ENCODE assay signal across 23 cellular contexts in genomic region chr14:105250986-105251385, GRCh38. TPM values are rescaled to one million over a fixed set of nuclear protein-coding genes. Genes with fewer than 3 reads are reported as not detected.
DNase-seq lines count a peak whose midpoint lies in the region; ATAC-seq lines count a peak whose summit lies in the region.
"Had no signal": no experiment of that assay in that cellular context is flagged by ENCODE, and none has a peak within 500 bp of the region (broad histone marks: within the 10 kb centered on the region; RNA-seq: fewer than 3 reads in every experiment).

No MANE protein-coding gene starts in this region.

- peaks cover 28% of the 10 kb centered on the region for H3K4me1 Mint-ChIP-seq in activated CD8-positive, alpha-beta memory T cell treated with anti-CD3 and anti-CD28 coated beads, Interleukin-2, amount 10 ng/mL, durations not matched to agents 7 days and 5 days
- H3K4me1 Mint-ChIP-seq: GM23338 had no signal

- DNase-seq in activated CD8-positive, alpha-beta memory T cell treated with anti-CD3 and anti-CD28 coated beads, Interleukin-2, amount 10 ng/mL, durations not matched to agents 7 days and 5 days: no peak
- no peak for DNase-seq in activated CD8-positive, alpha-beta memory T cell treated with anti-CD3 and anti-CD28 coated beads, Interleukin-2, amount 50 U/mL, for 48 hours
- peak; percentile 93 for DNase-seq in NCI-H1694 treated with DMSO at 0.1 percent for 48 hours (lab: John Stamatoyannopoulos, UW)
- DNase-seq in left kidney (ENCODE audit: low read depth, low spot score): peak; percentile 17
- no peak for DNase-seq in mucosa of gallbladder (ENCODE audit: low spot score)
- DNase-seq in NCI-H2081 (lab: John Stamatoyannopoulos, UW): no peak
- DNase-seq: ACHN; activated CD4-positive, alpha-beta T cell treated with anti-CD3 and anti-CD28 coated beads, Interleukin-2, amount 50 U/mL, for 48 hours; anterior cingulate cortex; EL; heart right ventricle; NCI-H187 treated with DMSO at 0.1 percent for 48 hours; NCI-H446 treated with DMSO at 0.1 percent for 48 hours; RPMI8226; stimulated activated CD4-positive, alpha-beta T cell treated with anti-CD3 and anti-CD28 coated beads, Interleukin-15, amount 100 ng/mL, for 24 hours; stimulated activated naive CD4-positive, alpha-beta T cell; SW 1271; tibial artery had no signal

- peak overlapping the region; percentile 2 for H3K27ac Mint-ChIP-seq in activated CD8-positive, alpha-beta memory T cell treated with anti-CD3 and anti-CD28 coated beads, Interleukin-2, amount 10 ng/mL, durations not matched to agents 7 days and 5 days
- H3K27ac Mint-ChIP-seq: activated T-helper 17 cell treated with anti-CD3 and anti-CD28 coated beads, Interleukin-2, amount 50 U/mL, for 72 hours; GM23338 had no signal

- H3K4me1 ChIP-seq in skeletal muscle tissue (ENCODE audit: control insufficient read depth in 3 of 3, insufficient read depth in 3 of 3, low read length in 3 of 3): peaks cover 43 to 75% (median 48%) of the 10 kb centered on the region in 3 donors

- peak overlapping the region; percentile 4 for H3K27ac ChIP-seq in skeletal muscle tissue (ENCODE audit: low read depth, low read length)
- H3K27ac ChIP-seq: tibial artery had no signal

- no peak overlapping the region for H3K4me3 Mint-ChIP-seq in activated CD8-positive, alpha-beta memory T cell treated with anti-CD3 and anti-CD28 coated beads, Interleukin-2, amount 10 ng/mL, durations not matched to agents 7 days and 5 days
- H3K4me3 Mint-ChIP-seq: GM23338 had no signal

- no peak overlapping the region for H3K4me3 ChIP-seq in skeletal muscle tissue (ENCODE audit: low read length in 3 of 3)
- H3K4me3 ChIP-seq: GM23338, heart right ventricle, tibial artery had no signal

- ATAC-seq in activated CD8-positive, alpha-beta memory T cell treated with anti-CD3 and anti-CD28 coated beads, Interleukin-2, amount 10 ng/mL, durations not matched to agents 7 days and 5 days: no peak
- no peak for ATAC-seq in HG03196 (IDR thresholded peaks at IDR 0.05; ENCODE audit: unreplicated experiment)
- ATAC-seq: activated T-helper 17 cell treated with anti-CD3 and anti-CD28 coated beads, Interleukin-2, amount 50 U/mL, for 72 hours; GM23338; heart right ventricle; HepG2 had no signal

- no peaks in the 10 kb centered on the region for H3K27me3 Mint-ChIP-seq in activated CD8-positive, alpha-beta memory T cell treated with anti-CD3 and anti-CD28 coated beads, Interleukin-2, amount 10 ng/mL, durations not matched to agents 7 days and 5 days
- H3K27me3 Mint-ChIP-seq: activated T-helper 17 cell treated with anti-CD3 and anti-CD28 coated beads, Interleukin-2, amount 50 U/mL, for 72 hours had no signal

- H3K9me3 Mint-ChIP-seq in activated CD8-positive, alpha-beta memory T cell treated with anti-CD3 and anti-CD28 coated beads, Interleukin-2, amount 10 ng/mL, durations not matched to agents 7 days and 5 days (ENCODE audit: low read depth): no peaks in the 10 kb centered on the region
- H3K9me3 Mint-ChIP-seq: activated T-helper 17 cell treated with anti-CD3 and anti-CD28 coated beads, Interleukin-2, amount 50 U/mL, for 72 hours; GM23338 had no signal

- CTCF ChIA-PET in activated CD8-positive, alpha-beta memory T cell treated with anti-CD3 and anti-CD28 coated beads, Interleukin-2, amount 10 ng/mL, durations not matched to agents 7 days and 5 days (lab: Charles Lee): no interaction called here

- no peaks in the 10 kb centered on the region for H3K9me3 ChIP-seq in skeletal muscle tissue (ENCODE audit: control insufficient read depth in 3 of 3, low read length in 3 of 3)
- H3K9me3 ChIP-seq: heart right ventricle, tibial artery had no signal

- H3K36me3 Mint-ChIP-seq in activated CD8-positive, alpha-beta memory T cell treated with anti-CD3 and anti-CD28 coated beads, Interleukin-2, amount 10 ng/mL, durations not matched to agents 7 days and 5 days: peaks cover 14% of the 10 kb centered on the region

- H3K36me3 ChIP-seq in skeletal muscle tissue (ENCODE audit: control insufficient read depth in 3 of 3, insufficient read depth in 3 of 3, low read length in 3 of 3): peaks cover 28 to 33% (median 31%) of the 10 kb centered on the region in 3 donors

- H3K9ac ChIP-seq in skeletal muscle tissue (ENCODE audit: low read depth in 1 of 3, low read length in 3 of 3): peak overlapping the region in 1 of 3 donors; percentile 50

- no peaks in the 10 kb centered on the region for H3K27me3 ChIP-seq in skeletal muscle tissue (ENCODE audit: control insufficient read depth in 3 of 3, insufficient read depth in 3 of 3, low read length in 3 of 3)
- H3K27me3 ChIP-seq: heart right ventricle, tibial artery had no signal

RNA-seq across cellular contexts. Expression of gene BTBD6, which starts 2.7 kb away (rescaled TPM):
- total RNA-seq in activated CD8-positive, alpha-beta memory T cell treated with anti-CD3 and anti-CD28 coated beads, Interleukin-2, amount 10 ng/mL, durations not matched to agents 7 days and 5 days: 10 to 100 TPM; 47.1 to 49.0 TPM
- total RNA-seq in skeletal muscle tissue (50.6 TPM), mucosa of gallbladder (50.8 TPM)
- total RNA-seq: HepG2 had no signal

RNA-seq across cellular contexts. Expression of gene BRF1, which starts 49.8 kb away (rescaled TPM):
- total RNA-seq in activated CD8-positive, alpha-beta memory T cell treated with anti-CD3 and anti-CD28 coated beads, Interleukin-2, amount 10 ng/mL, durations not matched to agents 7 days and 5 days: 10 to 100 TPM; 32.2 to 51.8 TPM
- total RNA-seq in skeletal muscle tissue (38.1 TPM), mucosa of gallbladder (51.7 TPM)

Comparison
In these comparisons a context has a peak if more than half of its experiments do, and no peak if none do; other contexts are left out.
1. DNase-seq: peak in NCI-H1694 treated with DMSO at 0.1 percent for 48 hours (single experiment) and left kidney (single experiment); none in activated CD8-positive, alpha-beta memory T cell treated with anti-CD3 and anti-CD28 coated beads, Interleukin-2, amount 10 ng/mL, durations not matched to agents 7 days and 5 days (single experiment), activated CD8-positive, alpha-beta memory T cell treated with anti-CD3 and anti-CD28 coated beads, Interleukin-2, amount 50 U/mL, for 48 hours (single experiment), mucosa of gallbladder (single experiment) and NCI-H2081 (0 of 2).